In the genomic region with DNA sequence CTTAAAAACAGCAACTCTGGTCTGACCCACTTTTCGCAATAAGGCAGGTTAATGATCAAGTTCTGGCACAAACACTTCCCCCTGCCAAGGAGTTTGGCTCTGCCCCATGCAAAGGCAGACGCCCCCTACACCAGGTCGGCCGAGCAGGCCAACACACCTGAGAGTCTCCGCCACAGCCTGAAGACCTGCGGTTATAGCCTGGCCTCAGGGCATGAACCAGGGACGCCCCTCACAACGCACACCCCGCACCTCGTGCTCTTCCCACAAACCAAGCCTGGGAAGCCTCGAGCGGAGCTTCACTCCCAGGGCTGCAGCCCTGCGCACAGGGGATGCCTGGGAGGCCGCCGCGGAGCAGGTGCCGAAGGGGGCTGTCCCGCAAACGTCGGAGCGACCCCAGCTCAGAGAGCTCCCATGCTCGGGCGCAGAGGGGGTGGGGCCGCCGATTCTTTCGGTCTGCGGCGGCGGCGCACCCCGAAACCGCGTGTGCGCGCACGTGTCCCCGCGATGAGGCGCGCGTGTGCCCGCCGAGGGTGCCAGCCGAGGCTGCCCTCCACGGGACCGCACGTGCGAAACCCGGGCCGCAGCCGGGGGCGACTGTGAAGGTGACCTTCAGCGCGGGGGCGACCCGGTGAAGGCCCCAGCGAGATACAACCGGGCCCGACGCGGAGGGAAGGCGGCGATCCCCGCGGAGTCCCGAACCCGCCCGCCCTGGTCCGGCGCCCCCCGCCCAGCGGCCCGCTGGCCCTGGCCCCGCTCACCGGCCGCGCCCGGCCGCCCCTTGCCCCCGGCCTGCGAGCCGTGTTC, we compare ENCODE assay signal across 8 cellular contexts. TPM values are rescaled to one million over a fixed set of nuclear protein-coding genes. Genes with fewer than 3 reads are reported as not detected.
A peak's percentile ranks its signal among the peaks of the same experiment; 100 is the strongest.
DNase-seq lines count a peak whose midpoint lies in the region; ATAC-seq, FAIRE-seq and TF ChIP-seq lines count a peak whose summit lies in the region.

No MANE protein-coding gene starts in this region.

- no peak for TF ChIP-seq CTCF in AG09309 (IDR thresholded peaks at IDR 0.05; ENCODE audit: control insufficient read depth, insufficient read depth, low read depth, low read length, missing control alignments)
- no peak for TF ChIP-seq CTCF in esophagus squamous epithelium (IDR thresholded peaks at IDR 0.05)
- TF ChIP-seq CTCF in neutrophil (IDR thresholded peaks at IDR 0.05) = no peak

- H3K4me3 ChIP-seq in AG09309 (ENCODE audit: control insufficient read depth, low read depth, low read length) (peak overlapping the region; percentile 59), esophagus squamous epithelium (peak overlapping the region; percentile 84 to 99 (median 94)), neutrophil (ENCODE audit: low read depth in 1 of 2, low read length in 1 of 2) (peak overlapping the region; percentile 75 to 86)

- intact Hi-C loops in esophagus squamous epithelium (cut with DNase I) = no loop called here

- WGBS in esophagus squamous epithelium, 2 donors = 1 to 13% methylated on average over 1 to 39 of the region's 82 CpGs

- H3K36me3 ChIP-seq in esophagus squamous epithelium (peaks cover 0 to 3% (median 0%) of the 10 kb centered on the region in 3 donors), neutrophil (no peaks in the 10 kb centered on the region)

- peak; percentile 13 for ATAC-seq in HG03521 (IDR thresholded peaks at IDR 0.05; ENCODE audit: unreplicated experiment)

- H3K27ac ChIP-seq in esophagus squamous epithelium (peak overlapping the region; percentile 91 to 96 (median 92)), neutrophil (peak overlapping the region; percentile 71)

- H3K9me3 ChIP-seq in esophagus squamous epithelium = no peaks in the 10 kb centered on the region
- H3K9me3 ChIP-seq in neutrophil = no peaks in the 10 kb centered on the region

- H3K4me1 ChIP-seq in esophagus squamous epithelium = peaks cover 48 to 74% (median 57%) of the 10 kb centered on the region in 3 donors
- H3K4me1 ChIP-seq in neutrophil (ENCODE audit: control insufficient read depth in 1 of 2, insufficient read depth in 1 of 2, low read depth in 1 of 2, low read length in 1 of 2) = peaks cover 23 to 26% of the 10 kb centered on the region in 2 experiments

- H3K27me3 ChIP-seq in esophagus squamous epithelium (no peaks in the 10 kb centered on the region), neutrophil (no peaks in the 10 kb centered on the region)

- no peak for TF ChIP-seq POLR2A in esophagus squamous epithelium (IDR thresholded peaks at IDR 0.05)

- FAIRE-seq in GM19239 (lab: Jason Lieb, UNC) = peak; percentile 61

- no peak for DNase-seq in AG09309 (ENCODE audit: low read depth)
- no peak for DNase-seq in GM19239 (ENCODE audit: insufficient read length, low spot score)
- peak; percentile 30 for DNase-seq in activated CD4-positive, alpha-beta T cell treated with anti-CD3 and anti-CD28 coated beads, Interleukin-2, amount 50 U/mL, for 1 hour
- no peak for DNase-seq in esophagus squamous epithelium (lab: John Stamatoyannopoulos, UW)
- no peak for DNase-seq in NCI-H345 (lab: John Stamatoyannopoulos, UW)
- DNase-seq in NCI-H2029 (lab: John Stamatoyannopoulos, UW) = no peak

RNA-seq across cellular contexts. Expression of a gene that starts 0.6 kb away (rescaled TPM):
- total RNA-seq in esophagus squamous epithelium = 100 to 1,000 TPM in 3 of 4 donors, 10 to 100 TPM in 1; 89.2 to 164 (median 136) TPM

RNA-seq across cellular contexts. Expression of a gene that starts 38.4 kb away (rescaled TPM):
- total RNA-seq in esophagus squamous epithelium = under 1 TPM in 3 of 4 donors, not detected in 1; 0.15 to 0.57 (median 0.35) TPM
